11 cellular contexts compared by ENCODE assay signal in the genomic region with DNA sequence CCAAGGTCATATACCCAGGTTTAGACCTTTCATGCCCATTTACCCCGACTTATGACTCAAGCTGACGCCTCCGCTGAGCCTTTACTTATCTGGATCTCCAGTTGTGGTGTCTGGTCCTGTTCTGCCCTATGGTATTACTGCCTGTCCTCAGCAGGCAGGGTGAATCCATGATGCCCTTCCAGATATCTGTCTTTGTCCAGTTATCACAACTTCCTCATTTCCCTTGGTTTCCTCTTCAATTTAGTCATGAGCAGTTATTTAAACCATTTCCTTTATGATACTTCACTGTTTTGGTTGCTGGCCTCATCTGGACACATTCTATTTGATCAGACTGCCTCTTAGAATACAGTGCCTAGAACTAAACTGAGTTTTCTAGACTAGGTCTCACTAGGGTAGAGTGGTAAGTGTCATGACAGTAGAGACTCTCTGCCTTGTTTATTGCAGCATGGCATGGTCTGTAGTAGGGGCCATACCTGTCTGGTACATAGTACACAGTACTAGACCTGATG.
DNase-seq lines count a peak whose midpoint lies in the region; ATAC-seq, FAIRE-seq and TF ChIP-seq lines count a peak whose summit lies in the region.
"Had no signal": no experiment of that assay in that cellular context is flagged by ENCODE, and none has a peak within 500 bp of the region (broad histone marks: within the 10 kb centered on the region; RNA-seq: fewer than 3 reads in every experiment).

No MANE protein-coding gene starts in this region.

- CTCF ChIA-PET in Panc1 (lab: Charles Lee), result no interaction called here
- CTCF ChIA-PET in activated CD4-positive, alpha-beta T cell treated with anti-CD3 and anti-CD28 coated beads for 36 hours (lab: Charles Lee), result interaction anchor here (0.5 to 1.5 kb wide), 4 partner anchors 9 to 1838 kb away, joined by 3 to 4 read pairs (median 4); no protein-coding TSS in a partner anchor

- peaks cover 11% of the 10 kb centered on the region for H3K36me3 Mint-ChIP-seq in natural killer cell treated with Interleukin-12 subunit alpha and Interleukin-12 subunit beta and Interleukin-15 and Interleukin-18, amount 100 ng/mL, for 72 hours
- H3K36me3 Mint-ChIP-seq in activated CD4-positive, alpha-beta T cell treated with anti-CD3 and anti-CD28 coated beads for 36 hours (ENCODE audit: low read depth), result peaks cover 45% of the 10 kb centered on the region

- H3K27me3 ChIP-seq in Panc1 (ENCODE audit: control insufficient read depth, insufficient read depth, low read length) (no peaks in the 10 kb centered on the region), esophagus squamous epithelium (no peaks in the 10 kb centered on the region)

- ATAC-seq in GM19025 (IDR thresholded peaks at IDR 0.05; ENCODE audit: low read depth, unreplicated experiment) (peak; percentile 49), HG02852 (IDR thresholded peaks at IDR 0.05; ENCODE audit: unreplicated experiment) (peak; percentile 67), Panc1 (peak; percentile 67)
- ATAC-seq in natural killer cell treated with Interleukin-12 subunit alpha and Interleukin-12 subunit beta and Interleukin-15 and Interleukin-18, amount 100 ng/mL, for 72 hours, result peak; percentile 52 to 56
- ATAC-seq in activated CD4-positive, alpha-beta T cell treated with anti-CD3 and anti-CD28 coated beads for 36 hours, result no peak

- H3K4me3 Mint-ChIP-seq in natural killer cell treated with Interleukin-12 subunit alpha and Interleukin-12 subunit beta and Interleukin-15 and Interleukin-18, amount 100 ng/mL, for 72 hours, result no peak overlapping the region
- no peak overlapping the region for H3K4me3 Mint-ChIP-seq in activated CD4-positive, alpha-beta T cell treated with anti-CD3 and anti-CD28 coated beads for 36 hours

- WGBS in esophagus squamous epithelium, 2 donors, result 74% methylated on average over 3 of the region's 3 CpGs

- intact Hi-C loops in Panc1 (cut with micrococcal nuclease; ENCODE audit: unreplicated experiment), result no loop called here
- intact Hi-C loops in esophagus squamous epithelium (cut with DNase I), result no loop called here
- intact Hi-C loops in kidney (cut with DNase I), result no loop called here
- intact Hi-C loops in activated CD4-positive, alpha-beta T cell treated with anti-CD3 and anti-CD28 coated beads for 36 hours (cut with DNase I, micrococcal nuclease), result no loop called here

- in situ Hi-C loops in Panc1 (cut with HindIII; ENCODE audit: low pct_unique_long_range_greater_than_20kb, low sequenced_read_pairs), result no loop called here

- H3K4me1 ChIP-seq in Panc1 (ENCODE audit: control insufficient read depth, insufficient read depth, low read length), result peaks cover 10% of the 10 kb centered on the region
- no peaks in the 10 kb centered on the region for H3K4me1 ChIP-seq in esophagus squamous epithelium
- H3K4me1 ChIP-seq in kidney (ENCODE audit: control insufficient read depth in 1 of 2, insufficient read depth in 1 of 2, low read depth in 1 of 2, low read length in 2 of 2), result no peaks in the 10 kb centered on the region

- FAIRE-seq in kidney (lab: Jason Lieb, UNC), result no peak

- no TSS peak for BruUV-seq in Panc1 (replicated peaks; lab: Mats Ljungman, UMichigan)

- TF ChIP-seq POLR2A in esophagus squamous epithelium (IDR thresholded peaks at IDR 0.05), result no peak

- H3K27ac Mint-ChIP-seq in natural killer cell treated with Interleukin-12 subunit alpha and Interleukin-12 subunit beta and Interleukin-15 and Interleukin-18, amount 100 ng/mL, for 72 hours, result peak overlapping the region; percentile 24 to 42
- no peak overlapping the region for H3K27ac Mint-ChIP-seq in activated CD4-positive, alpha-beta T cell treated with anti-CD3 and anti-CD28 coated beads for 36 hours

- H3K27ac ChIP-seq in Panc1 (ENCODE audit: low read length) (no peak overlapping the region), esophagus squamous epithelium (no peak overlapping the region), kidney (ENCODE audit: low read depth in 2 of 2, low read length in 2 of 2) (no peak overlapping the region)
- H3K27ac ChIP-seq: PC-9 had no signal

- no peak overlapping the region for H3K9ac ChIP-seq in kidney (ENCODE audit: low read length in 2 of 2)

- H3K36me3 ChIP-seq in Panc1 (ENCODE audit: control insufficient read depth, insufficient read depth, low read length) (peaks cover 23% of the 10 kb centered on the region), esophagus squamous epithelium (no peaks in the 10 kb centered on the region), kidney (ENCODE audit: control insufficient read depth in 1 of 2, insufficient read depth in 2 of 2, low read length in 2 of 2) (no peaks in the 10 kb centered on the region)

- peaks cover 12 to 15% of the 10 kb centered on the region in 2 donors for H3K4me1 Mint-ChIP-seq in natural killer cell treated with Interleukin-12 subunit alpha and Interleukin-12 subunit beta and Interleukin-15 and Interleukin-18, amount 100 ng/mL, for 72 hours (ENCODE audit: low read depth in 2 of 2)
- H3K4me1 Mint-ChIP-seq in activated CD4-positive, alpha-beta T cell treated with anti-CD3 and anti-CD28 coated beads for 36 hours, result peaks cover 8% of the 10 kb centered on the region

- H3K9me3 Mint-ChIP-seq in natural killer cell treated with Interleukin-12 subunit alpha and Interleukin-12 subunit beta and Interleukin-15 and Interleukin-18, amount 100 ng/mL, for 72 hours, result no peaks in the 10 kb centered on the region
- H3K9me3 Mint-ChIP-seq in activated CD4-positive, alpha-beta T cell treated with anti-CD3 and anti-CD28 coated beads for 36 hours (ENCODE audit: low read depth), result no peaks in the 10 kb centered on the region

- no peaks in the 10 kb centered on the region for H3K9me3 ChIP-seq in Panc1 (ENCODE audit: control insufficient read depth, insufficient read depth, low read depth, low read length)
- no peaks in the 10 kb centered on the region for H3K9me3 ChIP-seq in esophagus squamous epithelium
- no peaks in the 10 kb centered on the region for H3K9me3 ChIP-seq in kidney (ENCODE audit: control insufficient read depth in 1 of 2, low read length in 2 of 2)

- POLR2A ChIA-PET in Panc1 (lab: Charles Lee), result no interaction called here
- POLR2A ChIA-PET in activated CD4-positive, alpha-beta T cell treated with anti-CD3 and anti-CD28 coated beads for 36 hours (lab: Charles Lee), result no interaction called here

- H3K4me3 ChIP-seq in Panc1 (ENCODE audit: low read depth in 2 of 2, low read length in 2 of 2), result no peak overlapping the region
- no peak overlapping the region for H3K4me3 ChIP-seq in esophagus squamous epithelium
- H3K4me3 ChIP-seq in kidney (ENCODE audit: low read length in 2 of 2), result no peak overlapping the region
- H3K4me3 ChIP-seq: PC-9 had no signal

- TF ChIP-seq CTCF in Panc1 (IDR thresholded peaks at IDR 0.05), result no peak
- no peak for TF ChIP-seq CTCF in esophagus squamous epithelium (IDR thresholded peaks at IDR 0.05)
- no peak for TF ChIP-seq CTCF in kidney (IDR thresholded peaks at IDR 0.05; ENCODE audit: borderline replicate concordance, extremely low read depth, insufficient read depth)

- H3K27me3 Mint-ChIP-seq in natural killer cell treated with Interleukin-12 subunit alpha and Interleukin-12 subunit beta and Interleukin-15 and Interleukin-18, amount 100 ng/mL, for 72 hours, result no peaks in the 10 kb centered on the region
- no peaks in the 10 kb centered on the region for H3K27me3 Mint-ChIP-seq in activated CD4-positive, alpha-beta T cell treated with anti-CD3 and anti-CD28 coated beads for 36 hours

- DNase-seq in Panc1 (ENCODE audit: low read depth, low spot score) (no peak), esophagus squamous epithelium (lab: John Stamatoyannopoulos, UW) (no peak), kidney (no peak)
- DNase-seq in natural killer cell treated with Interleukin-12 subunit alpha and Interleukin-12 subunit beta and Interleukin-15 and Interleukin-18, amount 100 ng/mL, for 72 hours (ENCODE audit: low spot score), result no peak
- no peak for DNase-seq in activated CD4-positive, alpha-beta T cell treated with anti-CD3 and anti-CD28 coated beads for 36 hours
- DNase-seq: anterior cingulate cortex; kidney glomerular epithelial cell; stimulated activated CD4-positive, alpha-beta T cell treated with anti-CD3 and anti-CD28 coated beads, Interleukin-4, amount 100 ng/mL, for 4 hours had no signal
